1 cellular context compared by ENCODE assay signal in genomic region chr2:142286618-142287017, GRCh38.
TF ChIP-seq lines count a peak whose summit lies in the region.

No MANE protein-coding gene starts in this region.

TF ChIP-seq in H1, 55 proteins besides CTCF, POLR2A, EP300 and RAD21 (continued from another document):
- no peak for TF ChIP-seq ATF2 (IDR thresholded peaks at IDR 0.05; ENCODE audit: low read length)
- TF ChIP-seq SUZ12 (IDR thresholded peaks at IDR 0.05; ENCODE audit: low read length), result no peak
- TF ChIP-seq BACH1 (IDR thresholded peaks at IDR 0.05; ENCODE audit: low read length), result no peak
- peak; percentile 43 for TF ChIP-seq CTBP2 (IDR thresholded peaks at IDR 0.05; ENCODE audit: borderline replicate concordance, insufficient read depth, insufficient read length, low read length)
- TF ChIP-seq SIN3A (conservative IDR thresholded peaks at IDR 0.05 in 1 of 2, IDR thresholded peaks at IDR 0.05 in 1 of 2; ENCODE audit: low read depth in 1 of 2, low read length in 2 of 2), result no peak
- no peak for TF ChIP-seq NRF1 (IDR thresholded peaks at IDR 0.05; ENCODE audit: low read depth, low read length)
- TF ChIP-seq TEAD4 (IDR thresholded peaks at IDR 0.05; ENCODE audit: low read depth, low read length), result peak; percentile 99
- no peak for TF ChIP-seq CBX5 (IDR thresholded peaks at IDR 0.05; ENCODE audit: low read depth, low read length)
- TF ChIP-seq ASH2L (IDR thresholded peaks at IDR 0.05; ENCODE audit: low read length), result peak; percentile 16
- peak; percentile 35 for TF ChIP-seq CHD7 (IDR thresholded peaks at IDR 0.05; ENCODE audit: insufficient replicate concordance, low read length)
- TF ChIP-seq SAP30 (IDR thresholded peaks at IDR 0.05; ENCODE audit: insufficient read depth, insufficient replicate concordance, low read length), result no peak
- peak; percentile 65 for TF ChIP-seq YY1 (IDR thresholded peaks at IDR 0.05; ENCODE audit: low read depth, low read length)
- no peak for TF ChIP-seq POU5F1 (IDR thresholded peaks at IDR 0.05; ENCODE audit: low read depth, low read length)
- TF ChIP-seq SP1 (IDR thresholded peaks at IDR 0.05; ENCODE audit: low read depth, low read length), result no peak
- no peak for TF ChIP-seq MAFK (IDR thresholded peaks at IDR 0.05; ENCODE audit: low read depth, low read length)
- no peak for TF ChIP-seq JUND (IDR thresholded peaks at IDR 0.05; ENCODE audit: low read length)
- no peak for TF ChIP-seq NANOG (IDR thresholded peaks at IDR 0.05; ENCODE audit: insufficient read depth, low read depth, low read length, poor library complexity, severe bottlenecking)
- TF ChIP-seq CHD2 (IDR thresholded peaks at IDR 0.05; ENCODE audit: low read length), result no peak
- no peak for TF ChIP-seq SP4 (IDR thresholded peaks at IDR 0.05; ENCODE audit: low read length)
- TF ChIP-seq SIX5 (IDR thresholded peaks at IDR 0.05; ENCODE audit: low read depth, low read length), result no peak
- no peak for TF ChIP-seq RBBP5 (IDR thresholded peaks at IDR 0.05; ENCODE audit: borderline replicate concordance, low read depth, low read length)
- no peak for TF ChIP-seq SP2 (IDR thresholded peaks at IDR 0.05; ENCODE audit: low read length)
